19 cellular contexts compared by ENCODE assay signal in the genomic region with DNA sequence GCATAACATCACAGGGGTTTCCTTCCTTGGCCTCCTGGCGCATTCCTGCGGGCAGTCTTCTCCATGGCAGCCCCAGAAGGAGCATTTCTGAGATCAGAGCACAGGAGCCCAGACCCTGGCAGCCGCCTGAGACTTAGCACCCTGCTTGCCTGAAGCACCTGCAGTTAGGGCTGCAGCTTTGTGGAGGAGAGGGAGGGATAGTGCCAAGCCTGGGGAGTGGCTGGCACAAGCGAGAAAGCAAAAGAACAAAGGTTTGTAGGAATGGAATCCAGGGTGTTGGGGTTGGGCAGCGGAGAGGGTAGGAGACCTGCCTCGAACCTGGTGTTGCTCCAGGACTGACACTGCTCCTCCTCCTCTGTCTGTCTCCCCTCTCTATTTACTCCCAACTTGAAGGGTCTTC.
"Had no signal": no experiment of that assay in that cellular context is flagged by ENCODE, and none has a peak within 500 bp of the region (broad histone marks: within the 10 kb centered on the region; RNA-seq: fewer than 3 reads in every experiment).

No MANE protein-coding gene starts in this region.

- H3K9me3 ChIP-seq: left ventricle myocardium inferior, psoas muscle, SK-N-SH, upper lobe of left lung had no signal

- DNase-seq: activated CD8-positive, alpha-beta memory T cell treated with anti-CD3 and anti-CD28 coated beads for 24 hours; activated CD8-positive, alpha-beta memory T cell treated with anti-CD3 and anti-CD28 coated beads, Interleukin-2, amount 50 U/mL, for 48 hours; activated gamma-delta T cell treated with Interleukin-2 at 50 U/mL for 16 hours; activated T-cell treated with anti-CD3 and anti-CD28 coated beads, Interleukin-2, amount 50 U/mL, for 72 hours; amygdala; cortex of kidney; effector CD4-positive, alpha-beta T cell; left ventricle myocardium inferior; mammary epithelial cell; midbrain; naive thymus-derived CD4-positive, alpha-beta T cell; right cardiac atrium; SK-N-SH; stimulated activated naive CD8-positive, alpha-beta T cell treated with anti-CD3 and anti-CD28 coated beads, Interleukin-15, Interleukin-2, amounts not matched to agents 100 U/mL and 50 U/mL, for 24 hours; upper lobe of left lung had no signal

- H3K36me3 Mint-ChIP-seq: activated naive CD8-positive, alpha-beta T cell had no signal

- H3K4me3 ChIP-seq: left ventricle myocardium inferior, neural progenitor cell, psoas muscle, upper lobe of left lung had no signal

- H3K9me3 Mint-ChIP-seq: activated T-cell treated with anti-CD3 and anti-CD28 coated beads, Interleukin-2, amount 50 U/mL, for 72 hours; brain; naive thymus-derived CD4-positive, alpha-beta T cell; neural progenitor cell had no signal

- H3K27ac ChIP-seq: left ventricle myocardium inferior, neural progenitor cell, psoas muscle, upper lobe of left lung had no signal

- H3K36me3 ChIP-seq: left ventricle myocardium inferior, neural progenitor cell, upper lobe of left lung had no signal

- H3K27me3 Mint-ChIP-seq: activated naive CD8-positive, alpha-beta T cell; brain; naive thymus-derived CD4-positive, alpha-beta T cell had no signal

- H3K27ac Mint-ChIP-seq: activated naive CD8-positive, alpha-beta T cell; activated T-cell treated with anti-CD3 and anti-CD28 coated beads, Interleukin-2, amount 50 U/mL, for 72 hours; naive thymus-derived CD4-positive, alpha-beta T cell; neural progenitor cell had no signal

- H3K4me1 ChIP-seq: upper lobe of left lung had no signal

- H3K4me3 Mint-ChIP-seq: activated naive CD8-positive, alpha-beta T cell; activated T-cell treated with anti-CD3 and anti-CD28 coated beads, Interleukin-2, amount 50 U/mL, for 72 hours; brain; naive thymus-derived CD4-positive, alpha-beta T cell; neural progenitor cell had no signal

- H3K27me3 ChIP-seq: neural progenitor cell, upper lobe of left lung had no signal
